ENCODE assay signal across 8 cellular contexts in genomic region chr20:63893999-63894357, GRCh38. TPM values are rescaled to one million over a fixed set of nuclear protein-coding genes. Genes with fewer than 3 reads are reported as not detected.
DNase-seq lines count a peak whose midpoint lies in the region; ATAC-seq and TF ChIP-seq lines count a peak whose summit lies in the region.

No MANE protein-coding gene starts in this region.

- peaks cover 3% of the 10 kb centered on the region for H3K27me3 Mint-ChIP-seq in nephron progenitor cell (ENCODE audit: low read depth, poor library complexity)

- H3K4me3 ChIP-seq in BLaER1 treated with 17β-estradiol and CSF1 and Interleukin-3, amounts not matched to agents 10 nM and 100 nM: peak overlapping the region in 7 of 10 experiments; percentile 11 to 82 (median 75); a peak in 6 of 20 replicates
- H3K4me3 ChIP-seq in OCI-LY1 (ENCODE audit: low read depth, low read length, poor library complexity, severe bottlenecking) (peak overlapping the region; percentile 55), MG63 (no peak overlapping the region)

- no peak overlapping the region for H2AFZ ChIP-seq in OCI-LY1 (ENCODE audit: low read length)

- H3K79me2 ChIP-seq in OCI-LY1 (ENCODE audit: insufficient read depth, low read length): peaks cover 34% of the 10 kb centered on the region

- no peak overlapping the region for H3K27ac Mint-ChIP-seq in nephron progenitor cell

- H3K36me3 Mint-ChIP-seq in nephron progenitor cell (ENCODE audit: low read depth): peaks cover 29% of the 10 kb centered on the region

- H3K36me3 ChIP-seq in BLaER1 treated with 17β-estradiol and CSF1 and Interleukin-3, amounts not matched to agents 10 nM and 100 nM: peaks cover 44 to 69% (median 55%) of the 10 kb centered on the region in 11 experiments
- H3K36me3 ChIP-seq in OCI-LY1 (ENCODE audit: insufficient read depth, low read length) (peaks cover 33% of the 10 kb centered on the region), MG63 (peaks cover 53% of the 10 kb centered on the region)

- H3K9ac ChIP-seq in BLaER1 treated with 17β-estradiol and CSF1 and Interleukin-3, amounts not matched to agents 10 nM and 100 nM: peak overlapping the region; percentile 2 to 94 (median 88); a peak in 17 of 22 replicates
- no peak overlapping the region for H3K9ac ChIP-seq in OCI-LY1 (ENCODE audit: low read length)

- DNase-seq in dermis blood vessel endothelial cell (peak; percentile 17), nephron progenitor cell (no peak), MG63 (no peak), NCI-H446 treated with DMSO at 0.1 percent for 48 hours (lab: John Stamatoyannopoulos, UW) (no peak)
- no peak for DNase-seq in stimulated activated naive CD4-positive, alpha-beta T cell (lab: John Stamatoyannopoulos, UW)

- H3K9me3 Mint-ChIP-seq in nephron progenitor cell: no peaks in the 10 kb centered on the region

- H3F3A ChIP-seq in OCI-LY1 (ENCODE audit: insufficient read depth, low read length): no peaks in the 10 kb centered on the region

- peaks cover 35% of the 10 kb centered on the region for H3K4me1 Mint-ChIP-seq in nephron progenitor cell

- peaks cover 60 to 86% (median 82%) of the 10 kb centered on the region in 11 experiments for H4K20me1 ChIP-seq in BLaER1 treated with 17β-estradiol and CSF1 and Interleukin-3, amounts not matched to agents 10 nM and 100 nM
- no peaks in the 10 kb centered on the region for H4K20me1 ChIP-seq in OCI-LY1 (ENCODE audit: insufficient read depth, low read length)

- no peaks in the 10 kb centered on the region for H3K27me3 ChIP-seq in BLaER1 treated with 17β-estradiol and CSF1 and Interleukin-3, amounts not matched to agents 10 nM and 100 nM
- no peaks in the 10 kb centered on the region for H3K27me3 ChIP-seq in OCI-LY1 (ENCODE audit: insufficient read depth, low read length)
- H3K27me3 ChIP-seq in MG63: no peaks in the 10 kb centered on the region

- peak overlapping the region; percentile 82 for H3K4me3 Mint-ChIP-seq in nephron progenitor cell

- peak overlapping the region; percentile 80 to 96 (median 86) for H3K4me2 ChIP-seq in BLaER1 treated with 17β-estradiol and CSF1 and Interleukin-3, amounts not matched to agents 10 nM and 100 nM
- H3K4me2 ChIP-seq in OCI-LY1 (ENCODE audit: low read length): peak overlapping the region; percentile 46; the same call in 1 of the 2 replicates

- no peaks in the 10 kb centered on the region for H3K9me2 ChIP-seq in OCI-LY1 (ENCODE audit: low read depth, low read length)

- TF ChIP-seq CTCF in OCI-LY1 (IDR thresholded peaks at IDR 0.05; ENCODE audit: low read length): no peak
- TF ChIP-seq CTCF in nephron progenitor cell (IDR thresholded peaks at IDR 0.05): no peak

- H3K4me1 ChIP-seq in BLaER1 treated with 17β-estradiol and CSF1 and Interleukin-3, amounts not matched to agents 10 nM and 100 nM: peaks cover 56 to 78% (median 66%) of the 10 kb centered on the region in 10 experiments
- H3K4me1 ChIP-seq in OCI-LY1 (ENCODE audit: insufficient read depth, low read length, severe bottlenecking): peaks cover 31% of the 10 kb centered on the region

- peak overlapping the region in 10 of 11 experiments; percentile 45 to 95 (median 90); a peak in 14 of 22 replicates for H3K27ac ChIP-seq in BLaER1 treated with 17β-estradiol and CSF1 and Interleukin-3, amounts not matched to agents 10 nM and 100 nM
- H3K27ac ChIP-seq in OCI-LY1 (ENCODE audit: low read depth, low read length, poor library complexity, severe bottlenecking): no peak overlapping the region

- H3K9me3 ChIP-seq in BLaER1 treated with 17β-estradiol and CSF1 and Interleukin-3, amounts not matched to agents 10 nM and 100 nM (replicated peaks in 1 of 11): no peaks in the 10 kb centered on the region
- H3K9me3 ChIP-seq in OCI-LY1 (ENCODE audit: low read length) (no peaks in the 10 kb centered on the region), MG63 (no peaks in the 10 kb centered on the region)

- no peak for ATAC-seq in GM19455 (IDR thresholded peaks at IDR 0.05; ENCODE audit: unreplicated experiment)

RNA-seq across cellular contexts. Expression of gene DNAJC5, which starts 0.9 kb away (rescaled TPM):
- total RNA-seq in dermis blood vessel endothelial cell: 90.9 and 98.3 TPM in 2 replicates
- 69.3 and 92.0 TPM in 2 replicates for total RNA-seq in MG63 (2014; rRNA removed; shearing (Covaris generic); ENCODE audit: low replicate concordance)

RNA-seq across cellular contexts. Expression of gene TPD52L2, which starts 28.9 kb away (rescaled TPM):
- 169 and 181 TPM in 2 replicates for total RNA-seq in dermis blood vessel endothelial cell
- total RNA-seq in MG63 (2014; rRNA removed; shearing (Covaris generic); ENCODE audit: low replicate concordance): 185 and 192 TPM in 2 replicates

RNA-seq across cellular contexts. Expression of gene ABHD16B, which starts 32.7 kb away (rescaled TPM):
- total RNA-seq in dermis blood vessel endothelial cell: not detected in 2 replicates
- not detected in 2 replicates for total RNA-seq in MG63 (2014; rRNA removed; shearing (Covaris generic); ENCODE audit: low replicate concordance)
